In genomic region chr9:127887792-127888191, GRCh38 we compare ENCODE assay signal across 15 cellular contexts. TPM values are rescaled to one million over a fixed set of nuclear protein-coding genes. Genes with fewer than 3 reads are reported as not detected.
DNase-seq lines count a peak whose midpoint lies in the region; ATAC-seq and TF ChIP-seq lines count a peak whose summit lies in the region.
"Had no signal": no experiment of that assay in that cellular context is flagged by ENCODE, and none has a peak within 500 bp of the region (broad histone marks: within the 10 kb centered on the region; RNA-seq: fewer than 3 reads in every experiment).

No MANE protein-coding gene starts in this region.

- no peak overlapping the region for H3K4me2 ChIP-seq in GM23338

- TF ChIP-seq CTCF in CD14-positive monocyte (IDR thresholded peaks at IDR 0.05) (peak; percentile 16), GM23338 (conservative IDR thresholded peaks at IDR 0.05; ENCODE audit: low read depth in 2 of 2) (no peak), activated B cell treated with CpG ODN at 0.5 μM for 24 hours (IDR thresholded peaks at IDR 0.05) (no peak), esophagus muscularis mucosa (IDR thresholded peaks at IDR 0.05) (no peak)

- CTCF ChIA-PET in activated B cell treated with CpG ODN at 0.5 μM for 24 hours (lab: Charles Lee) = interaction anchor here (0.9 to 2.1 kb wide), 2 partner anchors 18 to 34 kb away, joined by 3 to 11 read pairs; no protein-coding TSS in a partner anchor

- peaks cover 9% of the 10 kb centered on the region for H4K20me1 ChIP-seq in GM23338 (replicated peaks; ENCODE audit: insufficient read depth)

- no peak for TF ChIP-seq EP300 in esophagus muscularis mucosa (IDR thresholded peaks at IDR 0.05)

- H3K9me3 Mint-ChIP-seq in CD14-positive monocyte = peaks cover 2 to 9% (median 5%) of the 10 kb centered on the region in 7 donors
- no peaks in the 10 kb centered on the region for H3K9me3 Mint-ChIP-seq in GM23338
- H3K9me3 Mint-ChIP-seq in activated B cell treated with CpG ODN at 0.5 μM for 24 hours = no peaks in the 10 kb centered on the region
- H3K9me3 Mint-ChIP-seq in naive B cell = peaks cover 0 to 4% (median 0%) of the 10 kb centered on the region in 7 donors

- intact Hi-C loops in CD14-positive monocyte (cut with micrococcal nuclease) (no loop called here), activated B cell treated with CpG ODN at 0.5 μM for 24 hours (cut with micrococcal nuclease) (no loop called here), esophagus muscularis mucosa (cut with DNase I) (no loop called here)

- H3K9me2 ChIP-seq in GM23338 (ENCODE audit: insufficient read depth) = no peaks in the 10 kb centered on the region

- no peak overlapping the region for H2AFZ ChIP-seq in GM23338

- H3K27me3 Mint-ChIP-seq in CD14-positive monocyte (ENCODE audit: low read depth in 3 of 3) (peaks cover 0 to 5% (median 3%) of the 10 kb centered on the region in 3 donors), GM23338 (ENCODE audit: insufficient read depth, low read depth, poor library complexity) (peaks cover 22% of the 10 kb centered on the region), activated B cell treated with CpG ODN at 0.5 μM for 24 hours (no peaks in the 10 kb centered on the region), naive B cell (no peaks in the 10 kb centered on the region)

- no peaks in the 10 kb centered on the region for H3K79me2 ChIP-seq in GM23338 (replicated peaks; ENCODE audit: insufficient read depth)

- H3K4me1 Mint-ChIP-seq in CD14-positive monocyte (peaks cover 5% of the 10 kb centered on the region), GM23338 (peaks cover 15% of the 10 kb centered on the region; the same call in 2 of the 3 replicates), activated B cell treated with CpG ODN at 0.5 μM for 24 hours (peaks cover 18% of the 10 kb centered on the region), naive B cell (peaks cover 16 to 27% (median 26%) of the 10 kb centered on the region in 3 donors)

- DNase-seq in CD14-positive monocyte (ENCODE audit: low spot score) (no peak), GM23338 (ENCODE audit: low spot score) (no peak), activated B cell treated with CpG ODN at 0.5 μM for 24 hours (no peak), naive B cell (no peak), esophagus muscularis mucosa (ENCODE audit: extremely low spot score) (no peak), NOMO-1 treated with DMSO at 0.1 percent for 48 hours (lab: John Stamatoyannopoulos, UW; ENCODE audit: unreplicated experiment) (no peak), dedifferentiated amniotic fluid mesenchymal stem cell (ENCODE audit: extremely low spot score) (no peak), NCI-H187 treated with DMSO at 0.1 percent for 48 hours (lab: John Stamatoyannopoulos, UW) (no peak)
- DNase-seq: activated CD4-positive, alpha-beta T cell treated with anti-CD3 and anti-CD28 coated beads for 1 hour; activated effector memory CD4-positive, alpha-beta T cell treated with anti-CD3 and anti-CD28 coated beads, Interleukin-2, amount 50 U/mL, for 16 hours; Caco-2; central memory CD4-positive, alpha-beta T cell; left ventricle myocardium inferior; NCI-H2081 treated with DMSO at 0.1 percent for 48 hours; psoas muscle had no signal

- WGBS in esophagus muscularis mucosa = 87% methylated on average over 2 of the region's 2 CpGs

- H3K36me3 Mint-ChIP-seq in CD14-positive monocyte (peaks cover 37 to 48% of the 10 kb centered on the region in 2 donors), GM23338 (ENCODE audit: low read depth) (peaks cover 39% of the 10 kb centered on the region), activated B cell treated with CpG ODN at 0.5 μM for 24 hours (ENCODE audit: low read depth) (peaks cover 53% of the 10 kb centered on the region), naive B cell (peaks cover 10 to 14% of the 10 kb centered on the region in 2 donors)

- H3K4me3 Mint-ChIP-seq in CD14-positive monocyte (no peak overlapping the region), GM23338 (no peak overlapping the region), activated B cell treated with CpG ODN at 0.5 μM for 24 hours (no peak overlapping the region), naive B cell (no peak overlapping the region)

- no peak overlapping the region for H3K27ac ChIP-seq in GM23338 (ENCODE audit: low read depth)
- H3K27ac ChIP-seq in esophagus muscularis mucosa (replicated peaks in 1 of 4) = no peak overlapping the region
- H3K27ac ChIP-seq: left ventricle myocardium inferior, psoas muscle had no signal

- 0 out of 2 replicates have a peak, but pooled peaks cover 6% of the 10 kb centered on the region for H3F3A ChIP-seq in GM23338 (replicated peaks; ENCODE audit: low read depth)

- H3K4me1 ChIP-seq in GM23338 (ENCODE audit: insufficient read depth) (no peaks in the 10 kb centered on the region), esophagus muscularis mucosa (peaks cover 10 to 24% (median 14%) of the 10 kb centered on the region in 4 donors)
- H3K4me1 ChIP-seq: Caco-2 had no signal

- H3K27me3 ChIP-seq in GM23338 (ENCODE audit: insufficient read depth) = no peaks in the 10 kb centered on the region
- no peaks in the 10 kb centered on the region for H3K27me3 ChIP-seq in esophagus muscularis mucosa

- H3K4me3 ChIP-seq in GM23338 (no peak overlapping the region), esophagus muscularis mucosa (no peak overlapping the region)
- H3K4me3 ChIP-seq: left ventricle myocardium inferior, psoas muscle had no signal

- H3K36me3 ChIP-seq in GM23338 (ENCODE audit: insufficient read depth) (peaks cover 7% of the 10 kb centered on the region), esophagus muscularis mucosa (peaks cover 36 to 90% (median 77%) of the 10 kb centered on the region in 4 donors)

- peaks cover 0 to 2% (median under 1%) of the 10 kb centered on the region in 4 donors for H3K9me3 ChIP-seq in esophagus muscularis mucosa
- H3K9me3 ChIP-seq: psoas muscle had no signal

- peak; percentile 24; the same call in 2 of the 3 replicates for ATAC-seq in GM23338
- ATAC-seq in activated B cell treated with CpG ODN at 0.5 μM for 24 hours (ENCODE audit: low read depth) = peak; percentile 80
- peak; percentile 60 to 77 for ATAC-seq in naive B cell (ENCODE audit: low read depth in 2 of 2)
- ATAC-seq: psoas muscle had no signal

- H3K27ac Mint-ChIP-seq in CD14-positive monocyte (no peak overlapping the region), GM23338 (no peak overlapping the region), activated B cell treated with CpG ODN at 0.5 μM for 24 hours (no peak overlapping the region), naive B cell (no peak overlapping the region)

- no peak for TF ChIP-seq POLR2A in esophagus muscularis mucosa (IDR thresholded peaks at IDR 0.05; ENCODE audit: low read depth)

- POLR2A ChIA-PET in activated B cell treated with CpG ODN at 0.5 μM for 24 hours (lab: Charles Lee) = interaction anchor here (2.5 kb wide), 1 partner anchor 28 kb away, joined by 19 read pairs; the partner anchor contains the start of gene ST6GALNAC4

RNA-seq across cellular contexts. Expression of gene AK1, which starts 10.3 kb away (rescaled TPM):
- polyA plus RNA-seq in CD14-positive monocyte (not detected), GM23338 (2016; fragmentation: Nextera tagmentation; extraction: Ambion mirVana) (35.5 and 36.3 TPM in 2 replicates), naive B cell (ENCODE audit: low read depth in 6 of 6) (not detected)
- total RNA-seq in GM23338 (2014; rRNA removed; shearing (Covaris generic)) = 6.7 and 16.2 TPM in 2 replicates
- total RNA-seq in activated B cell treated with CpG ODN at 0.5 μM for 24 hours (6.9 and 8.1 TPM in 2 replicates), esophagus muscularis mucosa (10 to 100 TPM; 37.4 to 75.0 (median 56.0) TPM)

RNA-seq across cellular contexts. Expression of gene ST6GALNAC6, which starts 11.6 kb away (rescaled TPM):
- polyA plus RNA-seq in CD14-positive monocyte (10 to 100 TPM in 1 of 2 donors, 1 to 10 TPM in 1; 8.2 to 12.0 TPM), GM23338 (2016; fragmentation: Nextera tagmentation; extraction: Ambion mirVana) (20.7 and 21.5 TPM in 2 replicates), naive B cell (ENCODE audit: low read depth in 6 of 6) (10 to 100 TPM; 17.2 to 27.8 (median 19.8) TPM)
- 39.2 and 46.3 TPM in 2 replicates for total RNA-seq in GM23338 (2014; rRNA removed; shearing (Covaris generic))
- total RNA-seq in activated B cell treated with CpG ODN at 0.5 μM for 24 hours (39.9 and 47.5 TPM in 2 replicates), esophagus muscularis mucosa (100 to 1,000 TPM in 3 of 4 donors, 10 to 100 TPM in 1; 95.9 to 169 (median 125) TPM)

RNA-seq across cellular contexts. Expression of gene ST6GALNAC4, which starts 29.0 kb away (rescaled TPM):
- 10 to 100 TPM in 1 of 2 donors, 1 to 10 TPM in 1; 8.9 to 10.3 TPM for polyA plus RNA-seq in CD14-positive monocyte
- 35.3 and 39.1 TPM in 2 replicates for total RNA-seq in GM23338 (2014; rRNA removed; shearing (Covaris generic))
- 7.9 and 8.1 TPM in 2 replicates for polyA plus RNA-seq in GM23338 (2016; fragmentation: Nextera tagmentation; extraction: Ambion mirVana)
- 71.3 and 85.4 TPM in 2 replicates for total RNA-seq in activated B cell treated with CpG ODN at 0.5 μM for 24 hours
- polyA plus RNA-seq in naive B cell (ENCODE audit: low read depth in 6 of 6) = 10 to 100 TPM; 19.7 to 36.6 (median 25.0) TPM
- total RNA-seq in esophagus muscularis mucosa = 10 to 100 TPM; 20.3 to 44.8 (median 35.9) TPM

RNA-seq across cellular contexts. Expression of gene ENG, which starts 33.3 kb away (rescaled TPM):
- polyA plus RNA-seq in CD14-positive monocyte (10 to 100 TPM; 15.7 to 26.0 TPM), GM23338 (2016; fragmentation: Nextera tagmentation; extraction: Ambion mirVana) (2.6 TPM in 2 replicates), naive B cell (ENCODE audit: low read depth in 6 of 6) (1 to 10 TPM in 5 of 6 donors, not detected in 1; 3.5 to 8.2 (median 5.8) TPM)
- total RNA-seq in GM23338 (2014; rRNA removed; shearing (Covaris generic)) = 1.4 and 3.0 TPM in 2 replicates
- total RNA-seq in activated B cell treated with CpG ODN at 0.5 μM for 24 hours (4.8 and 6.1 TPM in 2 replicates), esophagus muscularis mucosa (10 to 100 TPM; 36.5 to 91.2 (median 78.3) TPM)

RNA-seq across cellular contexts. Expression of gene PIP5KL1, which starts 42.8 kb away (rescaled TPM):
- under 1 TPM; 0.31 to 0.57 TPM for polyA plus RNA-seq in CD14-positive monocyte
- 7.5 and 13.4 TPM in 2 replicates for total RNA-seq in GM23338 (2014; rRNA removed; shearing (Covaris generic))
- polyA plus RNA-seq in GM23338 (2016; fragmentation: Nextera tagmentation; extraction: Ambion mirVana) = 19.5 and 25.1 TPM in 2 replicates
- total RNA-seq in activated B cell treated with CpG ODN at 0.5 μM for 24 hours = 1.7 and 1.8 TPM in 2 replicates
- polyA plus RNA-seq in naive B cell (ENCODE audit: low read depth in 6 of 6) = 1 to 10 TPM in 1 of 6 donors, under 1 TPM in 1, not detected in 4; 0.73 to 1.0 TPM
- total RNA-seq in esophagus muscularis mucosa = 1 to 10 TPM; 1.3 to 2.8 (median 2.2) TPM

Comparison
In these comparisons a context has a peak if more than half of its experiments do, and no peak if none do; other contexts are left out.
1. ATAC-seq: peak in every context shown above with its lines; median percentile 80 in activated B cell treated with CpG ODN at 0.5 μM for 24 hours; 68 in naive B cell; 24 in GM23338.